9 cellular contexts compared by ENCODE assay signal in the genomic region with DNA sequence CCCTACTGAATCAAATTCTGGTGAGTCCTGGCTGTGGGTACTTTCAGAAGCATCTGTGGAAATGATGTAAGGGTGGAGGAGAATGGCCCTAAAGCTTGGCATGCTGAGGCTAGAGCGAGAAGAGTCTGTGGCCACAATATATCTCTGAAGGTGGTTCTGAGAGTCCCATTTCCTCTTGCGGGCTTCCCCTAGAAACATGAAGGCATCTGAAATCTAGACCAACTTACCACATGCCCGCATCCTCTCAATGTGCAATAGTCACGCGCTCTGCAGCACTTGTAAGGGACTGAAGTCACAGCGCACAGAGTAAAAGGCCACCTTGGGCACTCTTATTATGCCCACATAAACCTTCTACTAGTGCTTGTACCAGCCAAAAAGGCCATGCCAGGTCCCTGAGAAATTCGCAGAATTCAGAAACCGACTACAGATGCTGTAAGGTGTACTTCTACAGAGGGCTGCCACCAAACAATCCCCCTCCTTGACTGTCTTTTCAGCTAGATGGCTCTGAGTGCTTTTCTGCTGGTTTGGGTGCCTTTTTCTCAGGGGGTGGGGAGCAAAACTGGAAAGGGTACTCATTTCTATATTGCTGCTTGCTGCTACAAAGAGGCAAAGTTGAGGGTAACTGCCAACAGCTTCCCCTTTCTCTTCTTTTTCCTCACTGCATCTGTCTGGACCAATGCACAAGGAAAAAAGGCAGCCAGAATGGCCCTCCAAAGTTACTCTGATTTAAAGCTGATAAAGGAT.
DNase-seq lines count a peak whose midpoint lies in the region; ATAC-seq and TF ChIP-seq lines count a peak whose summit lies in the region.
"Had no signal": no experiment of that assay in that cellular context is flagged by ENCODE, and none has a peak within 500 bp of the region (broad histone marks: within the 10 kb centered on the region; RNA-seq: fewer than 3 reads in every experiment).

No MANE protein-coding gene starts in this region.

- H3K36me3 Mint-ChIP-seq in stimulated activated memory B cell treated with anti-CD40 and anti-IgM and Interleukin-4, amounts not matched to agents 10 μg/mL and 1 μg/mL and 100 μg/mL, for 72 hours, result peaks cover 23% of the 10 kb centered on the region

- H3K4me1 ChIP-seq in KMS-11 (ENCODE audit: low read depth, poor library complexity, severe bottlenecking), result peaks cover 21% of the 10 kb centered on the region

- H3K9me3 Mint-ChIP-seq in stimulated activated memory B cell treated with anti-CD40 and anti-IgM and Interleukin-4, amounts not matched to agents 10 μg/mL and 1 μg/mL and 100 μg/mL, for 72 hours, result peaks cover 6% of the 10 kb centered on the region

- H3K4me2 ChIP-seq in KMS-11, result peak overlapping the region; percentile 27

- H3K79me2 ChIP-seq in KMS-11 (ENCODE audit: insufficient read depth, low read depth), result no peaks in the 10 kb centered on the region

- H2AFZ ChIP-seq in KMS-11 (ENCODE audit: low read depth), result no peak overlapping the region

- H4K20me1 ChIP-seq in KMS-11 (ENCODE audit: insufficient read depth), result no peaks in the 10 kb centered on the region

- H3K27me3 Mint-ChIP-seq in stimulated activated memory B cell treated with anti-CD40 and anti-IgM and Interleukin-4, amounts not matched to agents 10 μg/mL and 1 μg/mL and 100 μg/mL, for 72 hours, result no peaks in the 10 kb centered on the region

- H3K27ac Mint-ChIP-seq in stimulated activated memory B cell treated with anti-CD40 and anti-IgM and Interleukin-4, amounts not matched to agents 10 μg/mL and 1 μg/mL and 100 μg/mL, for 72 hours, result peak overlapping the region; percentile 54

- no peak for TF ChIP-seq CTCF in KMS-11 (conservative IDR thresholded peaks at IDR 0.05; ENCODE audit: low read depth, low read length)

- H3K9ac ChIP-seq in KMS-11, result no peak overlapping the region

- ATAC-seq in HG02623 (IDR thresholded peaks at IDR 0.05; ENCODE audit: unreplicated experiment), result peak; percentile 99
- peak; percentile 98 for ATAC-seq in stimulated activated memory B cell treated with anti-CD40 and anti-IgM and Interleukin-4, amounts not matched to agents 10 μg/mL and 1 μg/mL and 100 μg/mL, for 72 hours

- H3K36me3 ChIP-seq in KMS-11 (ENCODE audit: insufficient read depth), result no peaks in the 10 kb centered on the region

- peak; percentile 2 to 8 for DNase-seq in stimulated activated CD4-positive, alpha-beta T cell treated with anti-CD3 and anti-CD28 coated beads, Interleukin-15, amount 100 ng/mL, for 48 hours (ENCODE audit: low read depth in 2 of 2)
- no peak for DNase-seq in stimulated activated CD4-positive, alpha-beta T cell treated with anti-CD3 and anti-CD28 coated beads, Interleukin-4, amount 100 ng/mL, for 1 hour
- DNase-seq in hippocampal formation (lab: John Stamatoyannopoulos, UW), result no peak
- DNase-seq in amniotic stem cell (lab: John Stamatoyannopoulos, UW), result no peak
- no peak for DNase-seq in putamen (ENCODE audit: low spot score)
- DNase-seq: OCI-M1 had no signal

- no peak overlapping the region for H3K4me3 ChIP-seq in KMS-11 (IDR thresholded peaks at IDR 0.05; ENCODE audit: insufficient read depth, low read depth, low read length)

- no peak overlapping the region for H3K27ac ChIP-seq in KMS-11

- H3K4me1 Mint-ChIP-seq in stimulated activated memory B cell treated with anti-CD40 and anti-IgM and Interleukin-4, amounts not matched to agents 10 μg/mL and 1 μg/mL and 100 μg/mL, for 72 hours, result peaks cover 21% of the 10 kb centered on the region

- peaks cover 27% of the 10 kb centered on the region for H3K27me3 ChIP-seq in KMS-11 (ENCODE audit: insufficient read depth, low read depth)

- H3K4me3 Mint-ChIP-seq in stimulated activated memory B cell treated with anti-CD40 and anti-IgM and Interleukin-4, amounts not matched to agents 10 μg/mL and 1 μg/mL and 100 μg/mL, for 72 hours, result no peak overlapping the region

Comparison
In these comparisons a context has a peak if more than half of its experiments do, and no peak if none do; other contexts are left out.
1. DNase-seq: peak in stimulated activated CD4-positive, alpha-beta T cell treated with anti-CD3 and anti-CD28 coated beads, Interleukin-15, amount 100 ng/mL, for 48 hours (2 of 2); none in stimulated activated CD4-positive, alpha-beta T cell treated with anti-CD3 and anti-CD28 coated beads, Interleukin-4, amount 100 ng/mL, for 1 hour (single experiment), hippocampal formation (0 of 2), amniotic stem cell (single experiment) and putamen (single experiment).